In the genomic region with DNA sequence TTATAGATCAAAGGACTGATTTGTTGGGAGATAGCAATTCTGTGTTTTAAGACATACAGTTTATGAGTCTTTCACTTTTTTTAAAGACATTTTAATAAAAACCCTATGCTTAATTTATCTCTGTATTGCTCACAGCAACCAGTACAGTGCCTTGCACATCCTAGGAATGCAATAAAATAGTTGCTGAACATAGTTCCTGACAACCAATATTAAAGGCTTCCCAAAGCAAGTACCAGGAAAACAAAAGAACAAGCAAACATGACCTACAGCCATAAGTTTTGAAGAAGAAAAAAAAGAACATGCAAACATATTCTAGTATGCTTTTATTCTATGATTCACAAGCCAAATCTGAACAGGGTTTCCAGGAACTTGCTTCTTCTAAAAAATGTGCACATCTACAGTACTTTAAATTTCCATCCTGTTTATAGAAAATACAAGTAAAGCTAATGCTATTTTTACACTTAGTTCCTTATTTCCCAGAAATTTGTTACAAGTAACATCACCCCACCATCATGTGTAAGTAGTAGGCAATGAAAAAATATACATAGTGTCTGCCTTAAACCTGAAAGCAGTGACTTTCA, we compare ENCODE assay signal across 1 cellular context.
TF ChIP-seq lines count a peak whose summit lies in the region.

No MANE protein-coding gene starts in this region.

TF ChIP-seq in SK-N-SH treated with all-trans-retinoic acid at 6 μM for 48 hours, 23 proteins besides CTCF, POLR2A, EP300 and RAD21 (continued from another document):
- no peak for TF ChIP-seq POU6F1 (CRISPR knock-in tag; IDR thresholded peaks at IDR 0.05; ENCODE audit: borderline replicate concordance, low read depth)
